8 cellular contexts compared by ENCODE assay signal in genomic region chr19:49850487-49851342, GRCh38. TPM values are rescaled to one million over a fixed set of nuclear protein-coding genes. Genes with fewer than 3 reads are reported as not detected.
DNase-seq lines count a peak whose midpoint lies in the region; TF ChIP-seq lines count a peak whose summit lies in the region.

Gene PTOV1 (plus strand): TSS chr19:49851159.

- no peak for TF ChIP-seq EP300 in stomach (IDR thresholded peaks at IDR 0.05)

- H3K27ac ChIP-seq in stomach: peak within 1 kb of the TSS; percentile 98 to 100 (median 100)

- H3K9me3 Mint-ChIP-seq in neural crest cell: peaks cover 4% of the 10 kb centered on the region

- peaks cover 26% of the 10 kb centered on the region for H3K4me1 Mint-ChIP-seq in neural crest cell

- H3K9me3 ChIP-seq in MG63: no peaks in the 10 kb centered on the region; the same call in 1 of the 2 replicates
- H3K9me3 ChIP-seq in stomach: no peaks in the 10 kb centered on the region

- H3K27me3 Mint-ChIP-seq in neural crest cell (ENCODE audit: low read depth): peaks cover 20% of the 10 kb centered on the region

- peaks cover 11% of the 10 kb centered on the region for H3K36me3 ChIP-seq in H7 (replicated peaks; ENCODE audit: control insufficient read depth, insufficient read depth, low read length)
- H3K36me3 ChIP-seq in MG63: peaks cover 24% of the 10 kb centered on the region
- H3K36me3 ChIP-seq in stomach: peaks cover 12 to 18% (median 16%) of the 10 kb centered on the region in 4 donors

- DNase-seq in EH (ENCODE audit: low read depth) (peak; percentile 92), H7 (peak; percentile 100), MG63 (peak; percentile 91), SHP77 (lab: John Stamatoyannopoulos, UW) (peak; percentile 88 to 90), fibroblast of villous mesenchyme (ENCODE audit: low read depth) (peak; percentile 95), neural crest cell (ENCODE audit: low read depth, low spot score) (peak; percentile 96), stomach (peak; percentile 94)
- DNase-seq in activated effector memory CD4-positive, alpha-beta T cell treated with anti-CD3 and anti-CD28 coated beads, Interleukin-2, amount 50 U/mL, for 16 hours: peak; percentile 95

- peaks cover 15 to 57% (median 44%) of the 10 kb centered on the region in 4 donors for H3K4me1 ChIP-seq in stomach

- H3K27ac Mint-ChIP-seq in neural crest cell (ENCODE audit: unreplicated experiment): peak within 1 kb of the TSS; percentile 99

- no peak for TF ChIP-seq CTCF in fibroblast of villous mesenchyme (IDR thresholded peaks at IDR 0.05; ENCODE audit: insufficient read depth, low read depth, low read length)
- no peak for TF ChIP-seq CTCF in neural crest cell (conservative IDR thresholded peaks at IDR 0.05)
- no peak for TF ChIP-seq CTCF in stomach (IDR thresholded peaks at IDR 0.05)

- H3K27me3 ChIP-seq in H7 (ENCODE audit: control insufficient read depth, insufficient read depth, low read length) (no peaks in the 10 kb centered on the region), MG63 (no peaks in the 10 kb centered on the region), stomach (no peaks in the 10 kb centered on the region)

- peaks cover 26% of the 10 kb centered on the region for H3K36me3 Mint-ChIP-seq in neural crest cell (ENCODE audit: low read depth)

- H3K4me3 Mint-ChIP-seq in neural crest cell: peak within 1 kb of the TSS; percentile 95

- intact Hi-C loops in stomach (cut with DNase I; ENCODE audit: low total_unique reads): no loop called here

- no peak for TF ChIP-seq POLR2A in stomach (IDR thresholded peaks at IDR 0.05)

- H3K4me3 ChIP-seq in H7 (ENCODE audit: insufficient read depth, low read depth, low read length) (peak within 1 kb of the TSS; percentile 48), MG63 (peak within 1 kb of the TSS; percentile 96), fibroblast of villous mesenchyme (ENCODE audit: low read depth, low read length) (peak within 1 kb of the TSS; percentile 89), stomach (peak within 1 kb of the TSS; percentile 97 to 99 (median 97))

- WGBS in stomach, 5 donors: 0 to 4% (median 1%) methylated on average over 40 to 97 of the region's 98 CpGs

RNA-seq across cellular contexts. Expression of gene PTOV1, which starts in this region (rescaled TPM):
- 205 and 219 TPM in 2 replicates for total RNA-seq in H7 (2014; rRNA removed; shearing (Covaris generic))
- total RNA-seq in MG63 (2014; rRNA removed; shearing (Covaris generic); ENCODE audit: low replicate concordance): 45.1 and 96.1 TPM in 2 replicates
- total RNA-seq in fibroblast of villous mesenchyme: 47.9 and 53.5 TPM in 2 replicates
- 453 and 466 TPM in 2 replicates for total RNA-seq in neural crest cell
- 100 to 1,000 TPM in 3 of 5 donors, 10 to 100 TPM in 2; 45.0 to 186 (median 102) TPM for total RNA-seq in stomach
- polyA plus RNA-seq in stomach: 100 to 1,000 TPM; 117 to 131 (median 118) TPM

Comparison
In these comparisons a context has a peak if more than half of its experiments do, and no peak if none do; other contexts are left out.
1. Peak in every context shown above with its lines: DNase-seq, H3K4me3 ChIP-seq and H3K27ac ChIP-seq.